27 cellular contexts compared by ENCODE assay signal in the genomic region with DNA sequence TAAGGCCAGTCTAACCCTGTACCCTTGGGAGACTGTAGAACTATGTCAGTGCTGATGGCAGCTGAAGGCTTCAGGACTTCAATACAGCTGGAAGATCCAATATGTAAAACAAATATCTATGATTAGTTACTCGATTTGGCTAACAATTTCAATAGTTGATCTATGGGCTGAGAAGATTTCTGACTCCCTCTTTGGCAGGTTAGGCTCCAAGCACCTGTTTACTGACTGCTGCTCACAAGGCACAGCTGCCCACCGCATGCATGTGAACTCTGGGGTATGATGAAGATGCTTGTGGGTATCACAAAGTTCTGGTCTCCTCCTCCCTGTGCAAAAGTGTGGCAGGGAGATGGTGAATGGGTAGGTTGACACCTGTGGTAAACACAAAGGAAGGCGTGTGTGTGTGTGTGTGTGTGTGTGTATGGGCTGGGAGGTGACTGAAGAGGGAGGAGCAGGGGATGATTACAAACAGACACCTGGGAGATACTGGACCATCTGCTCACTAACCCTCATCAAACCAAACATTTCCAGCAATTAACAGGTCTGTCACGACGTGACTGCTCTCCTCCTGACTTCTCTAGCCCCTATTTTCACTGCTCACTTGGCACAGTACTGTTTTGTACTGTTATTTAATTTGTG. TPM values are rescaled to one million over a fixed set of nuclear protein-coding genes. Genes with fewer than 3 reads are reported as not detected.
A peak's percentile ranks its signal among the peaks of the same experiment; 100 is the strongest.
DNase-seq lines count a peak whose midpoint lies in the region; ATAC-seq and TF ChIP-seq lines count a peak whose summit lies in the region.
"Had no signal": no experiment of that assay in that cellular context is flagged by ENCODE, and none has a peak within 500 bp of the region (broad histone marks: within the 10 kb centered on the region; RNA-seq: fewer than 3 reads in every experiment).

No MANE protein-coding gene starts in this region.

- H3K36me3 Mint-ChIP-seq in T-helper 17 cell (ENCODE audit: low read depth) (peaks cover 25% of the 10 kb centered on the region), endothelial cell (ENCODE audit: low read depth, unreplicated experiment) (peaks cover 55% of the 10 kb centered on the region)

- DNase-seq in NCI-H1694 treated with DMSO at 0.1 percent for 48 hours (lab: John Stamatoyannopoulos, UW) (peak; percentile 40), NCI-H1694 (lab: John Stamatoyannopoulos, UW) (no peak), COLO668 (lab: John Stamatoyannopoulos, UW; ENCODE audit: unreplicated experiment) (peak; percentile 74), T-helper 17 cell (no peak), endothelial cell (ENCODE audit: low spot score) (no peak), NCI-H1092 (lab: John Stamatoyannopoulos, UW) (no peak), GM13976 (ENCODE audit: low spot score) (no peak)
- DNase-seq: activated CD4-positive, alpha-beta memory T cell treated with anti-CD3 and anti-CD28 coated beads for 36 hours; activated CD4-positive, CD25-positive, alpha-beta regulatory T cell treated with anti-CD3 and anti-CD28 coated beads, Interleukin-2, amount 50 U/mL, for 72 hours; activated CD8-positive, alpha-beta memory T cell treated with anti-CD3 and anti-CD28 coated beads, Interleukin-2, amount 50 U/mL, for 48 hours; effector memory CD8-positive, alpha-beta T cell; erythroblast; IMR-90; left colon; MV-4-11; NCI-H1436 treated with DMSO at 0.1 percent for 48 hours; NCI-H2227 treated with DMSO at 0.1 percent for 48 hours; SHP77; stimulated activated naive CD4-positive, alpha-beta T cell treated with Interleukin-2 at 50 U/mL for 16 hours; T-helper 2 cell; upper lobe of right lung had no signal

- H3K27ac Mint-ChIP-seq in T-helper 17 cell: peak overlapping the region; percentile 39
- peak overlapping the region; percentile 17 for H3K27ac Mint-ChIP-seq in endothelial cell (ENCODE audit: unreplicated experiment)
- H3K27ac Mint-ChIP-seq: activated CD4-positive, alpha-beta memory T cell treated with anti-CD3 and anti-CD28 coated beads for 36 hours; GM23338 had no signal

- ATAC-seq in T-helper 17 cell (no peak), HG02852 (IDR thresholded peaks at IDR 0.05; ENCODE audit: unreplicated experiment) (no peak)
- ATAC-seq: activated naive CD4-positive, alpha-beta T cell treated with anti-CD3 and anti-CD28 coated beads, Interleukin-2, amount 50 U/mL, for 72 hours; effector memory CD8-positive, alpha-beta T cell; GM23338; left colon; Panc1; upper lobe of right lung had no signal

- H3K27me3 Mint-ChIP-seq in T-helper 17 cell: no peaks in the 10 kb centered on the region
- H3K27me3 Mint-ChIP-seq in endothelial cell (ENCODE audit: unreplicated experiment): peaks cover 2% of the 10 kb centered on the region
- H3K27me3 Mint-ChIP-seq: activated CD4-positive, alpha-beta memory T cell treated with anti-CD3 and anti-CD28 coated beads for 36 hours; effector memory CD8-positive, alpha-beta T cell had no signal

- TF ChIP-seq CTCF in endothelial cell (IDR thresholded peaks at IDR 0.05; ENCODE audit: unreplicated experiment) (no peak), GM13976 (IDR thresholded peaks at IDR 0.05; ENCODE audit: borderline replicate concordance, control extremely low read depth, extremely low read depth, insufficient read depth, missing control alignments) (no peak)

- peaks cover 12% of the 10 kb centered on the region for H3K4me1 Mint-ChIP-seq in T-helper 17 cell
- peaks cover 7% of the 10 kb centered on the region for H3K4me1 Mint-ChIP-seq in endothelial cell (ENCODE audit: unreplicated experiment)
- H3K4me1 Mint-ChIP-seq: GM23338, neural crest cell had no signal

- in situ Hi-C loops in GM13976 (cut with MboI; ENCODE audit: low sequenced_read_pairs, unreplicated experiment): no loop called here

- H3K9me3 Mint-ChIP-seq in endothelial cell (ENCODE audit: unreplicated experiment): no peaks in the 10 kb centered on the region
- H3K9me3 Mint-ChIP-seq: activated CD4-positive, alpha-beta memory T cell treated with anti-CD3 and anti-CD28 coated beads for 36 hours; activated naive CD4-positive, alpha-beta T cell treated with anti-CD3 and anti-CD28 coated beads, Interleukin-2, amount 50 U/mL, for 72 hours; effector memory CD8-positive, alpha-beta T cell; GM23338; neural crest cell had no signal

- no peaks in the 10 kb centered on the region for H3K9me3 ChIP-seq in T-helper 17 cell (ENCODE audit: control insufficient read depth, low read length, poor library complexity, severe bottlenecking)
- H3K9me3 ChIP-seq: suprapubic skin, upper lobe of right lung had no signal

- H3K4me3 Mint-ChIP-seq in T-helper 17 cell: no peak overlapping the region
- H3K4me3 Mint-ChIP-seq in endothelial cell (ENCODE audit: unreplicated experiment): no peak overlapping the region
- H3K4me3 Mint-ChIP-seq: activated CD4-positive, alpha-beta memory T cell treated with anti-CD3 and anti-CD28 coated beads for 36 hours; effector memory CD8-positive, alpha-beta T cell; GM23338; neural crest cell had no signal

RNA-seq across cellular contexts. Expression of a gene that starts 18.1 kb away (rescaled TPM):
- total RNA-seq in T-helper 17 cell (100 to 1,000 TPM; 104 to 107 TPM), endothelial cell (ENCODE audit: unreplicated experiment) (35.6 TPM)

Comparison
In these comparisons a context has a peak if more than half of its experiments do, and no peak if none do; other contexts are left out.
1. DNase-seq: peak in NCI-H1694 treated with DMSO at 0.1 percent for 48 hours (single experiment) and COLO668 (single experiment); none in NCI-H1694 (single experiment), T-helper 17 cell (0 of 3), endothelial cell (single experiment), NCI-H1092 (single experiment) and GM13976 (single experiment).